9 cellular contexts compared by ENCODE assay signal in genomic region chr1:150696151-150696550, GRCh38. TPM values are rescaled to one million over a fixed set of nuclear protein-coding genes. Genes with fewer than 3 reads are reported as not detected.
DNase-seq lines count a peak whose midpoint lies in the region; ATAC-seq and TF ChIP-seq lines count a peak whose summit lies in the region.
"Had no signal": no experiment of that assay in that cellular context is flagged by ENCODE, and none has a peak within 500 bp of the region (broad histone marks: within the 10 kb centered on the region; RNA-seq: fewer than 3 reads in every experiment).

No MANE protein-coding gene starts in this region.

- peaks cover 33% of the 10 kb centered on the region for H3K79me2 ChIP-seq in GM23338 (replicated peaks; ENCODE audit: insufficient read depth)

- peak overlapping the region; percentile 13 for H3K27ac Mint-ChIP-seq in GM23338

- H2AFZ ChIP-seq in GM23338, result no peak overlapping the region

- H3K9me2 ChIP-seq in GM23338 (ENCODE audit: insufficient read depth), result no peaks in the 10 kb centered on the region

- H3K27me3 ChIP-seq in GM23338 (ENCODE audit: insufficient read depth) (no peaks in the 10 kb centered on the region), psoas muscle (ENCODE audit: insufficient read depth in 3 of 3, low read length in 2 of 3) (no peaks in the 10 kb centered on the region)

- DNase-seq in GM23338 (ENCODE audit: low spot score) (peak; percentile 9), RKO (ENCODE audit: low spot score) (peak; percentile 46), psoas muscle (no peak), C1 segment of cervical spinal cord (lab: John Stamatoyannopoulos, UW) (no peak), GM03348 (ENCODE audit: low spot score) (no peak)

- peaks cover 10% of the 10 kb centered on the region; the same call in 2 of the 3 replicates for H3K4me1 Mint-ChIP-seq in GM23338

- H3K27me3 Mint-ChIP-seq in GM23338 (ENCODE audit: insufficient read depth, low read depth, poor library complexity), result peaks cover 2% of the 10 kb centered on the region

- H3K27ac ChIP-seq in GM23338 (ENCODE audit: low read depth) (no peak overlapping the region), psoas muscle (peak overlapping the region; percentile 79)

- 17 to 25% (median 22%) methylated on average over 1 of the region's 1 CpG for WGBS in psoas muscle, 3 donors

- H3K36me3 ChIP-seq in GM23338 (ENCODE audit: insufficient read depth) (peaks cover 22% of the 10 kb centered on the region; the same call in 1 of the 2 replicates), psoas muscle (ENCODE audit: insufficient read depth in 1 of 2, low read depth in 1 of 2) (peaks cover 0 to 44% of the 10 kb centered on the region in 2 donors)

- ATAC-seq in GM23338, result no peak
- peak; percentile 20 for ATAC-seq in esophagus mucosa
- ATAC-seq in psoas muscle, result no peak
- ATAC-seq in GM18498 (IDR thresholded peaks at IDR 0.05; ENCODE audit: unreplicated experiment), result no peak
- ATAC-seq in GM18861 (IDR thresholded peaks at IDR 0.05; ENCODE audit: unreplicated experiment), result no peak

- H3K4me2 ChIP-seq in GM23338, result peak overlapping the region; percentile 74

- no peaks in the 10 kb centered on the region for H3K9me3 ChIP-seq in psoas muscle

- H4K20me1 ChIP-seq in GM23338 (replicated peaks; ENCODE audit: insufficient read depth), result no peaks in the 10 kb centered on the region

- H3F3A ChIP-seq in GM23338 (replicated peaks; ENCODE audit: low read depth), result no peaks in the 10 kb centered on the region

- no peaks in the 10 kb centered on the region for H3K4me1 ChIP-seq in GM23338 (ENCODE audit: insufficient read depth)
- peaks cover 17% of the 10 kb centered on the region for H3K4me1 ChIP-seq in psoas muscle

- H3K36me3 Mint-ChIP-seq in GM23338 (ENCODE audit: low read depth), result peaks cover 39% of the 10 kb centered on the region

- no peak for TF ChIP-seq CTCF in GM23338 (conservative IDR thresholded peaks at IDR 0.05; ENCODE audit: low read depth in 2 of 2)
- TF ChIP-seq CTCF in psoas muscle (IDR thresholded peaks at IDR 0.05), result no peak

- H3K9me3 Mint-ChIP-seq in GM23338, result no peaks in the 10 kb centered on the region

- intact Hi-C loops in psoas muscle (cut with DNase I), result loop anchor here in 1 of 2 donors (10.0 kb wide), 1 partner anchor 131 kb away; no protein-coding TSS in a partner anchor

- H3K4me3 Mint-ChIP-seq in GM23338, result peak overlapping the region; percentile 100

- H3K4me3 ChIP-seq in GM23338, result peak overlapping the region; percentile 54
- H3K4me3 ChIP-seq in psoas muscle, result peak overlapping the region; percentile 82

TF ChIP-seq in GM23338, 12 proteins besides CTCF, POLR2A, EP300 and RAD21 (continues in another document):
- TF ChIP-seq EZH2 (IDR thresholded peaks at IDR 0.05; ENCODE audit: low read depth, unreplicated experiment) (no peak), ZNF331 (CRISPR knock-in tag; IDR thresholded peaks at IDR 0.05; ENCODE audit: low read depth) (no peak), EZH2phosphoT487 (IDR thresholded peaks at IDR 0.05; ENCODE audit: unreplicated experiment) (no peak), POLR2AphosphoS5 (IDR thresholded peaks at IDR 0.05; ENCODE audit: low read depth) (no peak), STAT1 (IDR thresholded peaks at IDR 0.05; ENCODE audit: unreplicated experiment) (no peak), ZNF114 (CRISPR knock-in tag; IDR thresholded peaks at IDR 0.05) (no peak), NANOG (IDR thresholded peaks at IDR 0.05; ENCODE audit: borderline replicate concordance) (no peak), JUNB (IDR thresholded peaks at IDR 0.05; ENCODE audit: unreplicated experiment) (no peak), CREB1 (CRISPR knock-in tag; IDR thresholded peaks at IDR 0.05; ENCODE audit: low read depth) (no peak), REST (IDR thresholded peaks at IDR 0.05; ENCODE audit: unreplicated experiment) (no peak)
- TF ChIP-seq, protein P1, sequence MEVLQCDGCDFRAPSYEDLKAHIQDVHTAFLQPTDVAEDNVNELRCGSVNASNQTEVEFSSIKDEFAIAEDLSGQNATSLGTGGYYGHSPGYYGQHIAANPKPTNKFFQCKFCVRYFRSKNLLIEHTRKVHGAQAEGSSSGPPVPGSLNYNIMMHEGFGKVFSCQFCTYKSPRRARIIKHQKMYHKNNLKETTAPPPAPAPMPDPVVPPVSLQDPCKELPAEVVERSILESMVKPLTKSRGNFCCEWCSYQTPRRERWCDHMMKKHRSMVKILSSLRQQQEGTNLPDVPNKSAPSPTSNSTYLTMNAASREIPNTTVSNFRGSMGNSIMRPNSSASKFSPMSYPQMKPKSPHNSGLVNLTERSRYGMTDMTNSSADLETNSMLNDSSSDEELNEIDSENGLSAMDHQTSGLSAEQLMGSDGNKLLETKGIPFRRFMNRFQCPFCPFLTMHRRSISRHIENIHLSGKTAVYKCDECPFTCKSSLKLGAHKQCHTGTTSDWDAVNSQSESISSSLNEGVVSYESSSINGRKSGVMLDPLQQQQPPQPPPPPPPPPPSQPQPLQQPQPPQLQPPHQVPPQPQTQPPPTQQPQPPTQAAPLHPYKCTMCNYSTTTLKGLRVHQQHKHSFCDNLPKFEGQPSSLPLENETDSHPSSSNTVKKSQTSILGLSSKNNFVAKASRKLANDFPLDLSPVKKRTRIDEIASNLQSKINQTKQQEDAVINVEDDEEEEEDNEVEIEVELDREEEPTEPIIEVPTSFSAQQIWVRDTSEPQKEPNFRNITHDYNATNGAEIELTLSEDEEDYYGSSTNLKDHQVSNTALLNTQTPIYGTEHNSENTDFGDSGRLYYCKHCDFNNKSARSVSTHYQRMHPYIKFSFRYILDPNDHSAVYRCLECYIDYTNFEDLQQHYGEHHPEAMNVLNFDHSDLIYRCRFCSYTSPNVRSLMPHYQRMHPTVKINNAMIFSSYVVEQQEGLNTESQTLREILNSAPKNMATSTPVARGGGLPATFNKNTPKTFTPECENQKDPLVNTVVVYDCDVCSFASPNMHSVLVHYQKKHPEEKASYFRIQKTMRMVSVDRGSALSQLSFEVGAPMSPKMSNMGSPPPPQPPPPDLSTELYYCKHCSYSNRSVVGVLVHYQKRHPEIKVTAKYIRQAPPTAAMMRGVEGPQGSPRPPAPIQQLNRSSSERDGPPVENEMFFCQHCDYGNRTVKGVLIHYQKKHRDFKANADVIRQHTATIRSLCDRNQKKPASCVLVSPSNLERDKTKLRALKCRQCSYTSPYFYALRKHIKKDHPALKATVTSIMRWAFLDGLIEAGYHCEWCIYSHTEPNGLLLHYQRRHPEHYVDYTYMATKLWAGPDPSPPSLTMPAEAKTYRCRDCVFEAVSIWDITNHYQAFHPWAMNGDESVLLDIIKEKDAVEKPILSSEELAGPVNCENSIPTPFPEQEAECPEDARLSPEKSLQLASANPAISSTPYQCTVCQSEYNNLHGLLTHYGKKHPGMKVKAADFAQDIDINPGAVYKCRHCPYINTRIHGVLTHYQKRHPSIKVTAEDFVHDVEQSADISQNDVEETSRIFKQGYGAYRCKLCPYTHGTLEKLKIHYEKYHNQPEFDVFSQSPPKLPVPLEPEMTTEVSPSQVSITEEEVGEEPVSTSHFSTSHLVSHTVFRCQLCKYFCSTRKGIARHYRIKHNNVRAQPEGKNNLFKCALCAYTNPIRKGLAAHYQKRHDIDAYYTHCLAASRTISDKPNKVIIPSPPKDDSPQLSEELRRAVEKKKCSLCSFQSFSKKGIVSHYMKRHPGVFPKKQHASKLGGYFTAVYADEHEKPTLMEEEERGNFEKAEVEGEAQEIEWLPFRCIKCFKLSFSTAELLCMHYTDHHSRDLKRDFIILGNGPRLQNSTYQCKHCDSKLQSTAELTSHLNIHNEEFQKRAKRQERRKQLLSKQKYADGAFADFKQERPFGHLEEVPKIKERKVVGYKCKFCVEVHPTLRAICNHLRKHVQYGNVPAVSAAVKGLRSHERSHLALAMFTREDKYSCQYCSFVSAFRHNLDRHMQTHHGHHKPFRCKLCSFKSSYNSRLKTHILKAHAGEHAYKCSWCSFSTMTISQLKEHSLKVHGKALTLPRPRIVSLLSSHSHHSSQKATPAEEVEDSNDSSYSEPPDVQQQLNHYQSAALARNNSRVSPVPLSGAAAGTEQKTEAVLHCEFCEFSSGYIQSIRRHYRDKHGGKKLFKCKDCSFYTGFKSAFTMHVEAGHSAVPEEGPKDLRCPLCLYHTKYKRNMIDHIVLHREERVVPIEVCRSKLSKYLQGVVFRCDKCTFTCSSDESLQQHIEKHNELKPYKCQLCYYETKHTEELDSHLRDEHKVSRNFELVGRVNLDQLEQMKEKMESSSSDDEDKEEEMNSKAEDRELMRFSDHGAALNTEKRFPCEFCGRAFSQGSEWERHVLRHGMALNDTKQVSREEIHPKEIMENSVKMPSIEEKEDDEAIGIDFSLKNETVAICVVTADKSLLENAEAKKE (CRISPR knock-in tag; IDR thresholded peaks at IDR 0.05), result no peak

RNA-seq across cellular contexts. Expression of gene GOLPH3L, which starts 0.8 kb away (rescaled TPM):
- total RNA-seq in GM23338 (2014; rRNA removed; shearing (Covaris generic)), result 28.9 and 29.6 TPM in 2 replicates
- 23.5 and 24.6 TPM in 2 replicates for polyA plus RNA-seq in GM23338 (2016; fragmentation: Nextera tagmentation; extraction: Ambion mirVana)
- 30.2 TPM for total RNA-seq in esophagus mucosa
- total RNA-seq in psoas muscle, result 10 to 100 TPM; 12.0 to 22.4 (median 13.6) TPM
- polyA plus RNA-seq in psoas muscle, result 10 to 100 TPM in 2 of 3 donors, 1 to 10 TPM in 1; 6.6 to 27.5 (median 11.5) TPM

RNA-seq across cellular contexts. Expression of gene HORMAD1, which starts 24.5 kb away (rescaled TPM):
- not detected in 2 replicates for total RNA-seq in GM23338 (2014; rRNA removed; shearing (Covaris generic))
- polyA plus RNA-seq in GM23338 (2016; fragmentation: Nextera tagmentation; extraction: Ambion mirVana), result not detected in 2 replicates
- total RNA-seq in esophagus mucosa, result 11.1 TPM
- under 1 TPM in 1 of 4 donors, not detected in 3; 0.48 TPM for total RNA-seq in psoas muscle
- not detected for polyA plus RNA-seq in psoas muscle
- total RNA-seq: HT1080 had no signal

Comparison
In these comparisons a context has a peak if more than half of its experiments do, and no peak if none do; other contexts are left out.
1. DNase-seq: peak in GM23338 (single experiment) and RKO (single experiment); none in psoas muscle (0 of 2), C1 segment of cervical spinal cord (0 of 14) and GM03348 (single experiment).